ENCODE assay signal across 15 cellular contexts in genomic region chr5:7394889-7395431, GRCh38. TPM values are rescaled to one million over a fixed set of nuclear protein-coding genes. Genes with fewer than 3 reads are reported as not detected.
DNase-seq lines count a peak whose midpoint lies in the region; ATAC-seq and TF ChIP-seq lines count a peak whose summit lies in the region.
"Had no signal": no experiment of that assay in that cellular context is flagged by ENCODE, and none has a peak within 500 bp of the region (broad histone marks: within the 10 kb centered on the region; RNA-seq: fewer than 3 reads in every experiment).

No MANE protein-coding gene starts in this region.

- POLR2A ChIA-PET in CD8-positive, alpha-beta T cell (lab: Charles Lee) = no interaction called here

- peak; percentile 24 to 29 for ATAC-seq in lower lobe of right lung
- no peak for ATAC-seq in CD8-positive, alpha-beta T cell
- ATAC-seq in stimulated activated naive B cell treated with anti-CD40 and anti-IgM and Interleukin-4, amounts not matched to agents 10 μg/mL and 1 μg/mL and 100 μg/mL, for 72 hours (replicated peaks) = no peak
- ATAC-seq: body of pancreas; naive thymus-derived CD4-positive, alpha-beta T cell had no signal

- no peaks in the 10 kb centered on the region for H3K9me3 Mint-ChIP-seq in dendritic cell treated with granulocyte-macrophage colony-stimulating factor and Interleukin-4, amounts not matched to agents 40 ng/mL and 50 ng/mL, for 4 days
- H3K9me3 Mint-ChIP-seq in CD8-positive, alpha-beta T cell = no peaks in the 10 kb centered on the region
- H3K9me3 Mint-ChIP-seq in stimulated activated naive B cell treated with anti-CD40 and anti-IgM and Interleukin-4, amounts not matched to agents 10 μg/mL and 1 μg/mL and 100 μg/mL, for 72 hours = no peaks in the 10 kb centered on the region
- H3K9me3 Mint-ChIP-seq: activated T-cell treated with anti-CD3 and anti-CD28 coated beads, Interleukin-2, amount 50 U/mL, for 72 hours had no signal

- CTCF ChIA-PET in CD8-positive, alpha-beta T cell (lab: Charles Lee) = no interaction called here

- no peaks in the 10 kb centered on the region for H3K36me3 Mint-ChIP-seq in dendritic cell treated with granulocyte-macrophage colony-stimulating factor and Interleukin-4, amounts not matched to agents 40 ng/mL and 50 ng/mL, for 4 days (ENCODE audit: low read depth)
- H3K36me3 Mint-ChIP-seq in CD8-positive, alpha-beta T cell = no peaks in the 10 kb centered on the region
- H3K36me3 Mint-ChIP-seq in stimulated activated naive B cell treated with anti-CD40 and anti-IgM and Interleukin-4, amounts not matched to agents 10 μg/mL and 1 μg/mL and 100 μg/mL, for 72 hours = no peaks in the 10 kb centered on the region
- H3K36me3 Mint-ChIP-seq: CD4-positive, CD25-positive, alpha-beta regulatory T cell had no signal

- no peak overlapping the region for H3K27ac ChIP-seq in lower lobe of right lung
- peak overlapping the region; percentile 69 for H3K27ac ChIP-seq in stomach smooth muscle (ENCODE audit: low read length)
- no peak overlapping the region for H3K27ac ChIP-seq in CD8-positive, alpha-beta T cell (ENCODE audit: low read depth, low read length)
- H3K27ac ChIP-seq: body of pancreas had no signal

- no peak overlapping the region for H3K27ac Mint-ChIP-seq in dendritic cell treated with granulocyte-macrophage colony-stimulating factor and Interleukin-4, amounts not matched to agents 40 ng/mL and 50 ng/mL, for 4 days
- no peak overlapping the region for H3K27ac Mint-ChIP-seq in CD8-positive, alpha-beta T cell
- no peak overlapping the region for H3K27ac Mint-ChIP-seq in stimulated activated naive B cell treated with anti-CD40 and anti-IgM and Interleukin-4, amounts not matched to agents 10 μg/mL and 1 μg/mL and 100 μg/mL, for 72 hours
- H3K27ac Mint-ChIP-seq: activated T-cell treated with anti-CD3 and anti-CD28 coated beads, Interleukin-2, amount 50 U/mL, for 72 hours; naive thymus-derived CD4-positive, alpha-beta T cell had no signal

- H3K4me3 ChIP-seq in NT2/D1 (ENCODE audit: insufficient read length, low read depth) (peak overlapping the region; percentile 57), lower lobe of right lung (peak overlapping the region; percentile 8), stomach smooth muscle (ENCODE audit: low read length in 2 of 2) (peak overlapping the region in 1 of 2 donors; percentile 61)
- no peak overlapping the region for H3K4me3 ChIP-seq in CD8-positive, alpha-beta T cell (ENCODE audit: low read depth, low read length)
- H3K4me3 ChIP-seq: body of pancreas had no signal

- H3K36me3 ChIP-seq in NT2/D1 (ENCODE audit: insufficient read depth, insufficient read length, low read length) = no peaks in the 10 kb centered on the region
- no peaks in the 10 kb centered on the region for H3K36me3 ChIP-seq in lower lobe of right lung
- no peaks in the 10 kb centered on the region for H3K36me3 ChIP-seq in stomach smooth muscle (ENCODE audit: control insufficient read depth in 2 of 2, insufficient read depth in 2 of 2, low read length in 2 of 2)
- no peaks in the 10 kb centered on the region for H3K36me3 ChIP-seq in CD8-positive, alpha-beta T cell (ENCODE audit: insufficient read depth, low read length)

- TF ChIP-seq CTCF in lower lobe of right lung (IDR thresholded peaks at IDR 0.05) = no peak
- no peak for TF ChIP-seq CTCF in GM20000 (IDR thresholded peaks at IDR 0.05; ENCODE audit: extremely low read depth, missing control alignments)
- TF ChIP-seq CTCF in CD8-positive, alpha-beta T cell (IDR thresholded peaks at IDR 0.05) = no peak

- intact Hi-C loops in dendritic cell treated with granulocyte-macrophage colony-stimulating factor and Interleukin-4, amounts not matched to agents 40 ng/mL and 50 ng/mL, for 4 days (cut with micrococcal nuclease) = loop anchor here (5.0 to 10.0 kb wide), 2 partner anchors 420 to 628 kb away; no protein-coding TSS in a partner anchor
- intact Hi-C loops in lower lobe of right lung (cut with DNase I) = no loop called here
- intact Hi-C loops in CD8-positive, alpha-beta T cell (cut with DNase I, micrococcal nuclease) = no loop called here

- peaks cover 12% of the 10 kb centered on the region for H3K4me1 Mint-ChIP-seq in dendritic cell treated with granulocyte-macrophage colony-stimulating factor and Interleukin-4, amounts not matched to agents 40 ng/mL and 50 ng/mL, for 4 days (ENCODE audit: low read depth)
- H3K4me1 Mint-ChIP-seq in CD8-positive, alpha-beta T cell (ENCODE audit: low read depth) = no peaks in the 10 kb centered on the region
- no peaks in the 10 kb centered on the region for H3K4me1 Mint-ChIP-seq in stimulated activated naive B cell treated with anti-CD40 and anti-IgM and Interleukin-4, amounts not matched to agents 10 μg/mL and 1 μg/mL and 100 μg/mL, for 72 hours

- H3K27me3 Mint-ChIP-seq in dendritic cell treated with granulocyte-macrophage colony-stimulating factor and Interleukin-4, amounts not matched to agents 40 ng/mL and 50 ng/mL, for 4 days = peaks cover 55% of the 10 kb centered on the region
- peaks cover 21% of the 10 kb centered on the region for H3K27me3 Mint-ChIP-seq in CD8-positive, alpha-beta T cell (ENCODE audit: low read depth)
- peaks cover 38 to 55% of the 10 kb centered on the region in 2 donors for H3K27me3 Mint-ChIP-seq in stimulated activated naive B cell treated with anti-CD40 and anti-IgM and Interleukin-4, amounts not matched to agents 10 μg/mL and 1 μg/mL and 100 μg/mL, for 72 hours

- H3K9ac ChIP-seq in NT2/D1 (ENCODE audit: insufficient read length, low read depth) = peak overlapping the region; percentile 75
- H3K9ac ChIP-seq in stomach smooth muscle (ENCODE audit: low read length in 2 of 2) = peak overlapping the region in 1 of 2 donors; percentile 20

- H3K4me1 ChIP-seq in NT2/D1 (ENCODE audit: insufficient read depth, insufficient read length) (peaks cover 5% of the 10 kb centered on the region), lower lobe of right lung (peaks cover 5% of the 10 kb centered on the region), stomach smooth muscle (ENCODE audit: control insufficient read depth, insufficient read depth, low read length) (peaks cover 27% of the 10 kb centered on the region)
- no peaks in the 10 kb centered on the region for H3K4me1 ChIP-seq in CD8-positive, alpha-beta T cell (ENCODE audit: insufficient read depth, low read length)

- H3K9me3 ChIP-seq in NT2/D1 (ENCODE audit: insufficient read depth, low read length) (no peaks in the 10 kb centered on the region), lower lobe of right lung (no peaks in the 10 kb centered on the region), stomach smooth muscle (ENCODE audit: control insufficient read depth in 2 of 2, low read length in 2 of 2) (no peaks in the 10 kb centered on the region)
- no peaks in the 10 kb centered on the region for H3K9me3 ChIP-seq in CD8-positive, alpha-beta T cell (ENCODE audit: low read length)
- H3K9me3 ChIP-seq: body of pancreas had no signal

- H3K27me3 ChIP-seq in NT2/D1 (ENCODE audit: insufficient read depth, insufficient read length) (no peaks in the 10 kb centered on the region), lower lobe of right lung (ENCODE audit: low read depth) (peaks cover 44% of the 10 kb centered on the region), stomach smooth muscle (ENCODE audit: control insufficient read depth in 1 of 2, insufficient read depth in 2 of 2, low read length in 2 of 2) (no peaks in the 10 kb centered on the region)
- peaks cover 3% of the 10 kb centered on the region for H3K27me3 ChIP-seq in CD8-positive, alpha-beta T cell (ENCODE audit: insufficient read depth, low read length)
- H3K27me3 ChIP-seq: body of pancreas had no signal

- H3K4me3 Mint-ChIP-seq in dendritic cell treated with granulocyte-macrophage colony-stimulating factor and Interleukin-4, amounts not matched to agents 40 ng/mL and 50 ng/mL, for 4 days = peak overlapping the region; percentile 42
- H3K4me3 Mint-ChIP-seq in CD8-positive, alpha-beta T cell = no peak overlapping the region
- no peak overlapping the region for H3K4me3 Mint-ChIP-seq in stimulated activated naive B cell treated with anti-CD40 and anti-IgM and Interleukin-4, amounts not matched to agents 10 μg/mL and 1 μg/mL and 100 μg/mL, for 72 hours
- H3K4me3 Mint-ChIP-seq: CD4-positive, CD25-positive, alpha-beta regulatory T cell had no signal

- DNase-seq in NT2/D1 (ENCODE audit: low read depth, low spot score) (no peak), lower lobe of right lung (no peak), GM20000 (ENCODE audit: low spot score) (no peak), NCI-H1694 (lab: John Stamatoyannopoulos, UW) (no peak)
- no peak for DNase-seq in CD8-positive, alpha-beta T cell
- no peak for DNase-seq in stimulated activated naive B cell treated with anti-CD40 and anti-IgM and Interleukin-4, amounts not matched to agents 10 μg/mL and 1 μg/mL and 100 μg/mL, for 72 hours
- DNase-seq: activated T-cell treated with anti-CD3 and anti-CD28 coated beads, Interleukin-2, amount 50 U/mL, for 72 hours; body of pancreas; CD4-positive, CD25-positive, alpha-beta regulatory T cell; kidney; naive thymus-derived CD4-positive, alpha-beta T cell; NCI-H1930; NK-92 treated with Interleukin-12 subunit alpha and Interleukin-12 subunit beta, amount 100 ng/mL, for 24 hours had no signal

RNA-seq across cellular contexts. Expression of gene ADCY2, which starts 1.0 kb away (rescaled TPM):
- 0.59 TPM for total RNA-seq in lower lobe of right lung
- total RNA-seq in CD8-positive, alpha-beta T cell = not detected
- total RNA-seq: activated T-cell treated with anti-CD3 and anti-CD28 coated beads, Interleukin-2, amount 50 U/mL, for 72 hours; CD4-positive, CD25-positive, alpha-beta regulatory T cell; naive thymus-derived CD4-positive, alpha-beta T cell had no signal

Comparison
In these comparisons a context has a peak if more than half of its experiments do, and no peak if none do; other contexts are left out.
1. ATAC-seq: peak in lower lobe of right lung (2 of 2); none in CD8-positive, alpha-beta T cell (single experiment) and stimulated activated naive B cell treated with anti-CD40 and anti-IgM and Interleukin-4, amounts not matched to agents 10 μg/mL and 1 μg/mL and 100 μg/mL, for 72 hours (0 of 2).